ENCODE assay signal across 1 cellular context in genomic region chr10:651700-652099, GRCh38.
TF ChIP-seq lines count a peak whose summit lies in the region.

No MANE protein-coding gene starts in this region.

TF ChIP-seq in IMR-90, 13 proteins besides CTCF, POLR2A, EP300 and RAD21:
- no peak for TF ChIP-seq FOS (IDR thresholded peaks at IDR 0.05; ENCODE audit: low read depth, low read length)
